8 cellular contexts compared by ENCODE assay signal in genomic region chr14:99682809-99683618, GRCh38. TPM values are rescaled to one million over a fixed set of nuclear protein-coding genes. Genes with fewer than 3 reads are reported as not detected.
A peak's percentile ranks its signal among the peaks of the same experiment; 100 is the strongest.
DNase-seq lines count a peak whose midpoint lies in the region; ATAC-seq and TF ChIP-seq lines count a peak whose summit lies in the region.

No MANE protein-coding gene starts in this region.

- H3K79me2 ChIP-seq in HCT116 (ENCODE audit: insufficient read depth, low read length): no peaks in the 10 kb centered on the region

- CTCF ChIA-PET in HCT116 (lab: Charles Lee): interaction anchor here (1.3 to 1.6 kb wide), 3 partner anchors 10 to 216 kb away, joined by 4 to 5 read pairs (median 4); no protein-coding TSS in a partner anchor

- DNase-seq in GDM1 (lab: John Stamatoyannopoulos, UW) (peak; percentile 42), HCT116 (ENCODE audit: low read depth, low spot score) (peak; percentile 46), NCI-H1105 (lab: John Stamatoyannopoulos, UW) (peak; percentile 67), UCSD-AML1 (lab: John Stamatoyannopoulos, UW; ENCODE audit: unreplicated experiment) (peak; percentile 79), body of pancreas (peak; percentile 79 to 88 (median 84)), skeletal muscle cell (ENCODE audit: low read depth) (no peak)

- peak; percentile 65 for TF ChIP-seq RAD21 in HCT116 (IDR thresholded peaks at IDR 0.05; ENCODE audit: low read depth)

- H3K9ac ChIP-seq in HCT116 (ENCODE audit: low read length) (peak overlapping the region; percentile 87), iPS-18a (ENCODE audit: low read length) (peak overlapping the region; percentile 63)

- H3K27ac ChIP-seq in HCT116 (ENCODE audit: low read depth, low read length) (peak overlapping the region; percentile 76), body of pancreas (peak overlapping the region in 3 of 4 donors; percentile 20 to 86 (median 77)), iPS-18a (ENCODE audit: low read length) (no peak overlapping the region)

- POLR2A ChIA-PET in HCT116 (lab: Charles Lee): no interaction called here

- BruUV-seq in HCT116 (replicated peaks; lab: Mats Ljungman, UMichigan): TSS peak; percentile 88

- RAD21 ChIA-PET in HCT116 (lab: Charles Lee; ENCODE audit: low non-redundant PET in 1 of 2, low total read pairs in 2 of 2, uncharacterized antibody in 2 of 2, unreplicated experiment in 2 of 2): interaction anchor here in 1 of 2 experiments (0.6 kb wide), 1 partner anchor 202 kb away, joined by 3 read pairs; no protein-coding TSS in a partner anchor

- TF ChIP-seq POLR2A in HCT116 (IDR thresholded peaks at IDR 0.05; ENCODE audit: borderline replicate concordance, extremely low read depth, insufficient read depth, insufficient read length): no peak
- no peak for TF ChIP-seq POLR2A in body of pancreas (IDR thresholded peaks at IDR 0.05)

- H3K4me2 ChIP-seq in HCT116 (ENCODE audit: low read length): peak overlapping the region; percentile 100

- H3K9me2 ChIP-seq in HCT116 (ENCODE audit: insufficient read depth): no peaks in the 10 kb centered on the region

- H3K9me3 ChIP-seq in HCT116 (ENCODE audit: control insufficient read depth in 1 of 2, insufficient read depth in 1 of 2, low read depth in 1 of 2, low read length in 2 of 2): peaks cover 0 to 5% of the 10 kb centered on the region in 2 experiments; a peak in 2 of 4 replicates
- H3K9me3 ChIP-seq in body of pancreas: no peaks in the 10 kb centered on the region
- H3K9me3 ChIP-seq in iPS-18a (ENCODE audit: control insufficient read depth, low read depth, low read length): peaks cover 10% of the 10 kb centered on the region

- H3K36me3 ChIP-seq in HCT116 (ENCODE audit: control insufficient read depth in 1 of 2, insufficient read depth in 2 of 2, low read length in 2 of 2) (no peaks in the 10 kb centered on the region), body of pancreas (replicated peaks in 1 of 2; ENCODE audit: insufficient read depth in 1 of 2, low read depth in 2 of 2) (no peaks in the 10 kb centered on the region), iPS-18a (ENCODE audit: control insufficient read depth, low read depth, low read length) (no peaks in the 10 kb centered on the region)

- peak overlapping the region; percentile 65 to 96 for H3K4me3 ChIP-seq in HCT116 (replicated peaks in 1 of 2; ENCODE audit: low read depth in 1 of 2, low read length in 2 of 2)
- peak overlapping the region; percentile 12 to 78 for H3K4me3 ChIP-seq in body of pancreas
- peak overlapping the region; percentile 77 for H3K4me3 ChIP-seq in iPS-18a (ENCODE audit: low read length)
- H3K4me3 ChIP-seq in skeletal muscle cell (ENCODE audit: low read depth, low read length): peak overlapping the region; percentile 80

- peak; percentile 65 for ATAC-seq in HCT116
- peak; percentile 55 for ATAC-seq in body of pancreas
- no peak for ATAC-seq in HG03439 (IDR thresholded peaks at IDR 0.05; ENCODE audit: unreplicated experiment)

- H4K20me1 ChIP-seq in HCT116 (ENCODE audit: insufficient read depth): no peaks in the 10 kb centered on the region

- peak overlapping the region; percentile 90 for H2AFZ ChIP-seq in HCT116 (ENCODE audit: low read depth, low read length, poor library complexity, severe bottlenecking)

- H3K27me3 ChIP-seq in HCT116 (ENCODE audit: insufficient read depth, low read length) (no peaks in the 10 kb centered on the region), body of pancreas (no peaks in the 10 kb centered on the region), iPS-18a (ENCODE audit: control insufficient read depth, insufficient read depth, low read length) (no peaks in the 10 kb centered on the region)

- intact Hi-C loops in HCT116 (cut with micrococcal nuclease) (loop anchor here (1.0 kb wide), 2 partner anchors 165 to 202 kb away; no protein-coding TSS in a partner anchor), body of pancreas (cut with DNase I) (loop anchor here (5.0 kb wide), 1 partner anchor 204 kb away; no protein-coding TSS in a partner anchor)

- WGBS in body of pancreas, 2 donors: 0 to 2% methylated on average over 4 to 39 of the region's 42 CpGs

- TF ChIP-seq CTCF in HCT116 (IDR thresholded peaks at IDR 0.05 in 2 of 3, conservative IDR thresholded peaks at IDR 0.05 in 1 of 3; ENCODE audit: borderline replicate concordance in 1 of 3, insufficient read depth in 1 of 3, low read depth in 2 of 3, low read length in 2 of 3) (peak; percentile 74 to 93 (median 92)), body of pancreas (IDR thresholded peaks at IDR 0.05) (peak; percentile 81 to 94 (median 87))

- H3K4me1 ChIP-seq in HCT116 (ENCODE audit: control insufficient read depth in 1 of 2, insufficient read depth in 2 of 2, low read length in 2 of 2) (peaks cover 4 to 26% of the 10 kb centered on the region in 2 experiments; a peak in 2 of 4 replicates), body of pancreas (peaks cover 14% of the 10 kb centered on the region), iPS-18a (ENCODE audit: control insufficient read depth, low read depth, low read length) (peaks cover 3% of the 10 kb centered on the region)

TF ChIP-seq in HCT116, 20 proteins besides CTCF, POLR2A, EP300 and RAD21:
- TF ChIP-seq, protein P1, sequence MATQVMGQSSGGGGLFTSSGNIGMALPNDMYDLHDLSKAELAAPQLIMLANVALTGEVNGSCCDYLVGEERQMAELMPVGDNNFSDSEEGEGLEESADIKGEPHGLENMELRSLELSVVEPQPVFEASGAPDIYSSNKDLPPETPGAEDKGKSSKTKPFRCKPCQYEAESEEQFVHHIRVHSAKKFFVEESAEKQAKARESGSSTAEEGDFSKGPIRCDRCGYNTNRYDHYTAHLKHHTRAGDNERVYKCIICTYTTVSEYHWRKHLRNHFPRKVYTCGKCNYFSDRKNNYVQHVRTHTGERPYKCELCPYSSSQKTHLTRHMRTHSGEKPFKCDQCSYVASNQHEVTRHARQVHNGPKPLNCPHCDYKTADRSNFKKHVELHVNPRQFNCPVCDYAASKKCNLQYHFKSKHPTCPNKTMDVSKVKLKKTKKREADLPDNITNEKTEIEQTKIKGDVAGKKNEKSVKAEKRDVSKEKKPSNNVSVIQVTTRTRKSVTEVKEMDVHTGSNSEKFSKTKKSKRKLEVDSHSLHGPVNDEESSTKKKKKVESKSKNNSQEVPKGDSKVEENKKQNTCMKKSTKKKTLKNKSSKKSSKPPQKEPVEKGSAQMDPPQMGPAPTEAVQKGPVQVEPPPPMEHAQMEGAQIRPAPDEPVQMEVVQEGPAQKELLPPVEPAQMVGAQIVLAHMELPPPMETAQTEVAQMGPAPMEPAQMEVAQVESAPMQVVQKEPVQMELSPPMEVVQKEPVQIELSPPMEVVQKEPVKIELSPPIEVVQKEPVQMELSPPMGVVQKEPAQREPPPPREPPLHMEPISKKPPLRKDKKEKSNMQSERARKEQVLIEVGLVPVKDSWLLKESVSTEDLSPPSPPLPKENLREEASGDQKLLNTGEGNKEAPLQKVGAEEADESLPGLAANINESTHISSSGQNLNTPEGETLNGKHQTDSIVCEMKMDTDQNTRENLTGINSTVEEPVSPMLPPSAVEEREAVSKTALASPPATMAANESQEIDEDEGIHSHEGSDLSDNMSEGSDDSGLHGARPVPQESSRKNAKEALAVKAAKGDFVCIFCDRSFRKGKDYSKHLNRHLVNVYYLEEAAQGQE (IDR thresholded peaks at IDR 0.05; ENCODE audit: low read depth): no peak
- TF ChIP-seq SP1 (IDR thresholded peaks at IDR 0.05; ENCODE audit: low read depth): no peak
- TF ChIP-seq TCF7L2 (IDR thresholded peaks at IDR 0.05; ENCODE audit: borderline replicate concordance, extremely low read depth, insufficient read depth, insufficient read length): no peak
- no peak for TF ChIP-seq EGR1 (IDR thresholded peaks at IDR 0.05; ENCODE audit: low read depth)
- TF ChIP-seq POLR2AphosphoS5 (IDR thresholded peaks at IDR 0.05; ENCODE audit: low read depth, low read length): 0 out of 2 replicates have a peak, but pooled peaks have one; percentile 25
- TF ChIP-seq EZH2 (IDR thresholded peaks at IDR 0.05): no peak
- no peak for TF ChIP-seq EZH2phosphoT487 (IDR thresholded peaks at IDR 0.05; ENCODE audit: borderline replicate concordance)
- no peak for TF ChIP-seq CEBPB (IDR thresholded peaks at IDR 0.05; ENCODE audit: low read depth)
- TF ChIP-seq FOSL1 (IDR thresholded peaks at IDR 0.05; ENCODE audit: low read depth): no peak
- no peak for TF ChIP-seq JUND (IDR thresholded peaks at IDR 0.05)
- peak; percentile 32; the same call in 1 of the 2 replicates for TF ChIP-seq ZFX (IDR thresholded peaks at IDR 0.05)

RNA-seq across cellular contexts. Expression of gene CYP46A1, which starts 1.1 kb away (rescaled TPM):
- total RNA-seq in HCT116 (2021; ENCODE audit: unreplicated experiment) (0.76 TPM), body of pancreas (1 to 10 TPM; 1.3 to 4.9 TPM)
- polyA plus RNA-seq in HCT116 (2012): 0.27 and 0.35 TPM in 2 replicates

RNA-seq across cellular contexts. Expression of gene HHIPL1, which starts 38.1 kb away (rescaled TPM):
- total RNA-seq in HCT116 (2021; ENCODE audit: unreplicated experiment): not detected
- 0.02 and 0.03 TPM in 2 replicates for polyA plus RNA-seq in HCT116 (2012)
- under 1 TPM; under 0.01 to 0.26 TPM for total RNA-seq in body of pancreas
